In genomic region chr11:2541881-2542361, GRCh38 we compare ENCODE assay signal across 26 cellular contexts.
A peak's percentile ranks its signal among the peaks of the same experiment; 100 is the strongest.
DNase-seq lines count a peak whose midpoint lies in the region; ATAC-seq, FAIRE-seq and TF ChIP-seq lines count a peak whose summit lies in the region.
"Had no signal": no experiment of that assay in that cellular context is flagged by ENCODE, and none has a peak within 500 bp of the region (broad histone marks: within the 10 kb centered on the region; RNA-seq: fewer than 3 reads in every experiment).

No MANE protein-coding gene starts in this region.

- no peak for TF ChIP-seq POLR2A in Peyer's patch (IDR thresholded peaks at IDR 0.05)

- H3K27me3 Mint-ChIP-seq in activated CD4-positive, alpha-beta T cell treated with anti-CD3 and anti-CD28 coated beads for 36 hours: no peaks in the 10 kb centered on the region
- H3K27me3 Mint-ChIP-seq in activated CD4-positive, alpha-beta T cell treated with anti-CD3 and anti-CD28 coated beads, Interleukin-2, amount 10 ng/mL, durations not matched to agents 7 days and 5 days: no peaks in the 10 kb centered on the region

- POLR2A ChIA-PET in activated CD4-positive, alpha-beta T cell treated with anti-CD3 and anti-CD28 coated beads for 36 hours (lab: Charles Lee): no interaction called here
- POLR2A ChIA-PET in activated CD4-positive, alpha-beta T cell treated with anti-CD3 and anti-CD28 coated beads, Interleukin-2, amount 10 ng/mL, durations not matched to agents 7 days and 5 days (lab: Charles Lee): no interaction called here

- DNase-seq in activated CD4-positive, alpha-beta T cell treated with anti-CD3 and anti-CD28 coated beads for 36 hours: peak; percentile 1
- no peak for DNase-seq in activated CD4-positive, alpha-beta T cell treated with anti-CD3 and anti-CD28 coated beads, Interleukin-2, amount 10 ng/mL, durations not matched to agents 7 days and 5 days
- DNase-seq in Peyer's patch (peak in 2 of 3 donors; percentile 18 to 31), kidney (peak; percentile 53), osteoblast (ENCODE audit: insufficient read length, low spot score, missing footprints) (peak; percentile 65), DMS79 (lab: John Stamatoyannopoulos, UW) (no peak)
- DNase-seq in stimulated activated CD4-positive, alpha-beta T cell treated with anti-CD3 and anti-CD28 coated beads, Interleukin-2, amount 100 ng/mL, for 48 hours: no peak
- DNase-seq: activated gamma-delta T cell, anterior cingulate cortex, caudate nucleus, dermis blood vessel endothelial cell, DMS153, GM23248, NCI-H1436 treated with DMSO at 0.1 percent for 48 hours, NCI-H2107, NCI-H446 treated with DMSO at 0.1 percent for 48 hours, OCI-M1, retina, SHP77, T1000 had no signal

- H3K4me1 ChIP-seq in Peyer's patch: no peaks in the 10 kb centered on the region
- peaks cover 0 to 2% of the 10 kb centered on the region in 2 donors for H3K4me1 ChIP-seq in kidney (ENCODE audit: control insufficient read depth in 1 of 2, insufficient read depth in 1 of 2, low read depth in 1 of 2, low read length in 2 of 2)
- no peaks in the 10 kb centered on the region for H3K4me1 ChIP-seq in osteoblast (ENCODE audit: insufficient read depth, low read length)

- no peaks in the 10 kb centered on the region for H4K20me1 ChIP-seq in osteoblast (ENCODE audit: insufficient read depth, low read length)

- H3K36me3 ChIP-seq in Peyer's patch: no peaks in the 10 kb centered on the region
- H3K36me3 ChIP-seq in kidney (ENCODE audit: control insufficient read depth in 1 of 2, insufficient read depth in 2 of 2, low read length in 2 of 2): no peaks in the 10 kb centered on the region
- H3K36me3 ChIP-seq in osteoblast (ENCODE audit: insufficient read depth, low read length): no peaks in the 10 kb centered on the region

- H3K9me3 Mint-ChIP-seq in activated CD4-positive, alpha-beta T cell treated with anti-CD3 and anti-CD28 coated beads for 36 hours (ENCODE audit: low read depth): no peaks in the 10 kb centered on the region
- no peaks in the 10 kb centered on the region for H3K9me3 Mint-ChIP-seq in activated CD4-positive, alpha-beta T cell treated with anti-CD3 and anti-CD28 coated beads, Interleukin-2, amount 10 ng/mL, durations not matched to agents 7 days and 5 days
- H3K9me3 Mint-ChIP-seq: type B pancreatic cell had no signal

- ATAC-seq in activated CD4-positive, alpha-beta T cell treated with anti-CD3 and anti-CD28 coated beads for 36 hours: no peak
- no peak for ATAC-seq in HG02759 (IDR thresholded peaks at IDR 0.05; ENCODE audit: unreplicated experiment)

- H3K9me3 ChIP-seq in Peyer's patch: no peaks in the 10 kb centered on the region
- H3K9me3 ChIP-seq in kidney (ENCODE audit: control insufficient read depth in 1 of 2, low read length in 2 of 2): no peaks in the 10 kb centered on the region
- H3K9me3 ChIP-seq in osteoblast (ENCODE audit: low read depth, low read length): no peaks in the 10 kb centered on the region

- H3K27ac Mint-ChIP-seq in activated CD4-positive, alpha-beta T cell treated with anti-CD3 and anti-CD28 coated beads for 36 hours: no peak overlapping the region
- H3K27ac Mint-ChIP-seq in activated CD4-positive, alpha-beta T cell treated with anti-CD3 and anti-CD28 coated beads, Interleukin-2, amount 10 ng/mL, durations not matched to agents 7 days and 5 days: no peak overlapping the region
- H3K27ac Mint-ChIP-seq: type B pancreatic cell had no signal

- H2AFZ ChIP-seq in osteoblast (ENCODE audit: low read length): no peak overlapping the region
- H2AFZ ChIP-seq: GM23248 had no signal

- no peak overlapping the region for H3K4me3 ChIP-seq in Peyer's patch
- no peak overlapping the region for H3K4me3 ChIP-seq in kidney (ENCODE audit: low read length in 2 of 2)
- H3K4me3 ChIP-seq in osteoblast (ENCODE audit: insufficient read depth, low read length): no peak overlapping the region
- H3K4me3 ChIP-seq: GM23248 had no signal

- H3K4me3 Mint-ChIP-seq in activated CD4-positive, alpha-beta T cell treated with anti-CD3 and anti-CD28 coated beads for 36 hours: no peak overlapping the region
- no peak overlapping the region for H3K4me3 Mint-ChIP-seq in activated CD4-positive, alpha-beta T cell treated with anti-CD3 and anti-CD28 coated beads, Interleukin-2, amount 10 ng/mL, durations not matched to agents 7 days and 5 days
- H3K4me3 Mint-ChIP-seq: type B pancreatic cell had no signal

- H3K4me2 ChIP-seq in osteoblast (ENCODE audit: insufficient read depth, low read length): no peak overlapping the region
- H3K4me2 ChIP-seq: KMS-11 had no signal

- H3K4me1 Mint-ChIP-seq in activated CD4-positive, alpha-beta T cell treated with anti-CD3 and anti-CD28 coated beads for 36 hours: peaks cover 8% of the 10 kb centered on the region
- peaks cover 7% of the 10 kb centered on the region for H3K4me1 Mint-ChIP-seq in activated CD4-positive, alpha-beta T cell treated with anti-CD3 and anti-CD28 coated beads, Interleukin-2, amount 10 ng/mL, durations not matched to agents 7 days and 5 days

- FAIRE-seq in kidney (lab: Jason Lieb, UNC): no peak
- FAIRE-seq: HTR-8/SVneo, islet of Langerhans had no signal

- CTCF ChIA-PET in activated CD4-positive, alpha-beta T cell treated with anti-CD3 and anti-CD28 coated beads for 36 hours (lab: Charles Lee): no interaction called here
- CTCF ChIA-PET in activated CD4-positive, alpha-beta T cell treated with anti-CD3 and anti-CD28 coated beads, Interleukin-2, amount 10 ng/mL, durations not matched to agents 7 days and 5 days (lab: Charles Lee): interaction anchor here (2.2 kb wide), 1 partner anchor 10 kb away, joined by 8 read pairs; no protein-coding TSS in a partner anchor

- H3K36me3 Mint-ChIP-seq in activated CD4-positive, alpha-beta T cell treated with anti-CD3 and anti-CD28 coated beads for 36 hours (ENCODE audit: low read depth): no peaks in the 10 kb centered on the region
- no peaks in the 10 kb centered on the region for H3K36me3 Mint-ChIP-seq in activated CD4-positive, alpha-beta T cell treated with anti-CD3 and anti-CD28 coated beads, Interleukin-2, amount 10 ng/mL, durations not matched to agents 7 days and 5 days (ENCODE audit: low read depth)
- H3K36me3 Mint-ChIP-seq: type B pancreatic cell had no signal

- H3K27me3 ChIP-seq in Peyer's patch (no peaks in the 10 kb centered on the region), osteoblast (ENCODE audit: insufficient read depth, low read length) (no peaks in the 10 kb centered on the region)

- TF ChIP-seq CTCF in Peyer's patch (IDR thresholded peaks at IDR 0.05): no peak
- no peak for TF ChIP-seq CTCF in kidney (IDR thresholded peaks at IDR 0.05; ENCODE audit: borderline replicate concordance, extremely low read depth, insufficient read depth)
- TF ChIP-seq CTCF in osteoblast (IDR thresholded peaks at IDR 0.05; ENCODE audit: extremely low read depth, low read depth, low read length): no peak

- intact Hi-C loops in activated CD4-positive, alpha-beta T cell treated with anti-CD3 and anti-CD28 coated beads for 36 hours (cut with DNase I, micrococcal nuclease): no loop called here
- intact Hi-C loops in kidney (cut with DNase I): no loop called here

- H3K9ac ChIP-seq in kidney (ENCODE audit: low read length in 2 of 2): no peak overlapping the region
- H3K9ac ChIP-seq: GM23248, KMS-11 had no signal

- no peaks in the 10 kb centered on the region for H3K79me2 ChIP-seq in osteoblast (ENCODE audit: insufficient read depth, low read length)

- H3K27ac ChIP-seq in Peyer's patch (no peak overlapping the region), kidney (ENCODE audit: low read depth in 2 of 2, low read length in 2 of 2) (no peak overlapping the region), osteoblast (ENCODE audit: low read depth, low read length) (no peak overlapping the region)
- H3K27ac ChIP-seq: 22Rv1, GM23248, KMS-11 had no signal

Comparison
In these comparisons a context has a peak if more than half of its experiments do, and no peak if none do; other contexts are left out.
1. DNase-seq: peak in activated CD4-positive, alpha-beta T cell treated with anti-CD3 and anti-CD28 coated beads for 36 hours (single experiment), Peyer's patch (2 of 3), kidney (single experiment) and osteoblast (single experiment); none in activated CD4-positive, alpha-beta T cell treated with anti-CD3 and anti-CD28 coated beads, Interleukin-2, amount 10 ng/mL, durations not matched to agents 7 days and 5 days (single experiment), stimulated activated CD4-positive, alpha-beta T cell treated with anti-CD3 and anti-CD28 coated beads, Interleukin-2, amount 100 ng/mL, for 48 hours (0 of 2) and DMS79 (single experiment).